In genomic region chr9:18036364-18036896, GRCh38 we compare ENCODE assay signal across 30 cellular contexts.
"Had no signal": no experiment of that assay in that cellular context is flagged by ENCODE, and none has a peak within 500 bp of the region (broad histone marks: within the 10 kb centered on the region; RNA-seq: fewer than 3 reads in every experiment).

No MANE protein-coding gene starts in this region.

- DNase-seq: activated CD4-positive, alpha-beta T cell treated with anti-CD3 and anti-CD28 coated beads for 48 hours; activated CD4-positive, alpha-beta T cell treated with anti-CD3 and anti-CD28 coated beads, Interleukin-2, amount 50 U/mL, for 4 hours; activated CD4-positive, CD25-positive, alpha-beta regulatory T cell treated with anti-CD3 and anti-CD28 coated beads, Interleukin-2, amount 50 U/mL, for 72 hours; activated CD8-positive, alpha-beta memory T cell treated with anti-CD3 and anti-CD28 coated beads, Interleukin-2, amount 10 ng/mL, durations not matched to agents 7 days and 5 days; activated effector memory CD4-positive, alpha-beta T cell treated with Interleukin-2 at 50 U/mL for 16 hours; activated naive CD4-positive, alpha-beta T cell; activated T-cell treated with anti-CD3 and anti-CD28 coated beads, Interleukin-2, amount 50 U/mL, for 24 hours; amniotic stem cell; brain microvascular endothelial cell; Karpas-422; MM.1S; NCI-H1105 treated with DMSO at 0.1 percent for 48 hours; NCI-H1436 treated with DMSO at 0.1 percent for 48 hours; NCI-H187; NCI-H2081; NCI-H446 treated with DMSO at 0.1 percent for 48 hours; NCI-H524 treated with DMSO at 0.1 percent for 48 hours; NCI-H774; NK-92 treated with Interleukin-12 subunit alpha and Interleukin-12 subunit beta, amount 100 ng/mL, for 24 hours; Peyer's patch; Right ventricle myocardium superior; SJCRH30; SK-N-SH; SW 1271 had no signal

- H3K4me3 ChIP-seq: cardiac muscle cell, Peyer's patch, SJCRH30 had no signal

- H3K36me3 ChIP-seq: brain microvascular endothelial cell, cardiac muscle cell, Peyer's patch, SJCRH30 had no signal

- H3K27ac ChIP-seq: brain microvascular endothelial cell, cardiac muscle cell, Peyer's patch, RWPE1, SJCRH30 had no signal

- ATAC-seq: activated CD8-positive, alpha-beta memory T cell treated with anti-CD3 and anti-CD28 coated beads, Interleukin-2, amount 10 ng/mL, durations not matched to agents 7 days and 5 days had no signal

- H3K9me3 ChIP-seq: Peyer's patch, SJCRH30, SK-N-SH had no signal

- H3K27me3 ChIP-seq: brain microvascular endothelial cell, Peyer's patch, SJCRH30 had no signal

- H3K4me3 Mint-ChIP-seq: activated CD8-positive, alpha-beta memory T cell treated with anti-CD3 and anti-CD28 coated beads, Interleukin-2, amount 10 ng/mL, durations not matched to agents 7 days and 5 days; activated naive CD4-positive, alpha-beta T cell treated with anti-CD3 and anti-CD28 coated beads, Interleukin-2, amount 50 U/mL, for 24 hours; activated T-cell treated with anti-CD3 and anti-CD28 coated beads, Interleukin-2, amount 50 U/mL, for 24 hours; activated T-helper 1 cell treated with anti-CD3 and anti-CD28 coated beads, Interleukin-12 subunit alpha, Interleukin-12 subunit beta, Interleukin-2, Interleukin-4 antibody, amounts not matched to agents 30 ng/mL and 10 ng/mL and 1 ng/mL, durations not matched to agents 14 hours and 24 hours and 36 hours; T-helper 2 cell treated with Interferon-gamma antibody and Interleukin-4, amounts not matched to agents 5 μg/mL and 100 μg/mL, for 36 hours had no signal

- H3K36me3 Mint-ChIP-seq: activated CD8-positive, alpha-beta memory T cell treated with anti-CD3 and anti-CD28 coated beads, Interleukin-2, amount 10 ng/mL, durations not matched to agents 7 days and 5 days; activated naive CD4-positive, alpha-beta T cell treated with anti-CD3 and anti-CD28 coated beads, Interleukin-2, amount 50 U/mL, for 24 hours had no signal

- H3K9me3 Mint-ChIP-seq: activated naive CD4-positive, alpha-beta T cell treated with anti-CD3 and anti-CD28 coated beads, Interleukin-2, amount 50 U/mL, for 24 hours; activated T-cell treated with anti-CD3 and anti-CD28 coated beads, Interleukin-2, amount 50 U/mL, for 24 hours; activated T-helper 1 cell treated with anti-CD3 and anti-CD28 coated beads, Interleukin-12 subunit alpha, Interleukin-12 subunit beta, Interleukin-2, Interleukin-4 antibody, amounts not matched to agents 30 ng/mL and 10 ng/mL and 1 ng/mL, durations not matched to agents 14 hours and 24 hours and 36 hours; T-helper 2 cell treated with Interferon-gamma antibody and Interleukin-4, amounts not matched to agents 5 μg/mL and 100 μg/mL, for 36 hours had no signal

- FAIRE-seq: astrocyte had no signal

- H3K4me1 Mint-ChIP-seq: activated CD8-positive, alpha-beta memory T cell treated with anti-CD3 and anti-CD28 coated beads, Interleukin-2, amount 10 ng/mL, durations not matched to agents 7 days and 5 days; activated naive CD4-positive, alpha-beta T cell treated with anti-CD3 and anti-CD28 coated beads, Interleukin-2, amount 50 U/mL, for 24 hours had no signal

- H3K4me1 ChIP-seq: Peyer's patch, SJCRH30 had no signal

- H3K9ac ChIP-seq: SK-N-SH had no signal

- H3K27ac Mint-ChIP-seq: activated CD8-positive, alpha-beta memory T cell treated with anti-CD3 and anti-CD28 coated beads, Interleukin-2, amount 10 ng/mL, durations not matched to agents 7 days and 5 days; activated naive CD4-positive, alpha-beta T cell treated with anti-CD3 and anti-CD28 coated beads, Interleukin-2, amount 50 U/mL, for 24 hours; activated T-cell treated with anti-CD3 and anti-CD28 coated beads, Interleukin-2, amount 50 U/mL, for 24 hours; activated T-helper 1 cell treated with anti-CD3 and anti-CD28 coated beads, Interleukin-12 subunit alpha, Interleukin-12 subunit beta, Interleukin-2, Interleukin-4 antibody, amounts not matched to agents 30 ng/mL and 10 ng/mL and 1 ng/mL, durations not matched to agents 14 hours and 24 hours and 36 hours; T-helper 2 cell treated with Interferon-gamma antibody and Interleukin-4, amounts not matched to agents 5 μg/mL and 100 μg/mL, for 36 hours had no signal
